In the genomic region with DNA sequence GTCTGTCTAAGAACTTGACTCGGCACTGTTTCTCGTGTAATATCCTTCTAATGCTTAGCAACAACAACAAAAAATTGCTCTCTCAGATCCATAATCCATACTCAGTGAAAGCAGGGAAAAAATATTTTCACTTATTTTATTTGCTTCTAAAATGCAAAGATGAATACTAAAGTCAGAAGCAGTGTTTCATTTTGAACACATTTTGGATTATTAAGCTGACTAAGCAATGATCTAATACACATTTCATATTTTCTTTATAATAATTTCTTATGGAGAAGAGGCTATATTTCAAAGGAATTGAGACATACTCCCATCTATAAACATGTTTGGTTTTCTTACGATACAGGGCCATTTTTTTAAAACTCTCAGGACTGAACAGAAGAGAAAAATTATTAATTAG, we compare ENCODE assay signal across 20 cellular contexts.
"Had no signal": no experiment of that assay in that cellular context is flagged by ENCODE, and none has a peak within 500 bp of the region (broad histone marks: within the 10 kb centered on the region; RNA-seq: fewer than 3 reads in every experiment).

No MANE protein-coding gene starts in this region.

- DNase-seq: activated CD4-positive, alpha-beta T cell treated with anti-CD3 and anti-CD28 coated beads for 36 hours; activated CD4-positive, alpha-beta T cell treated with anti-CD3 and anti-CD28 coated beads, Interleukin-2, amount 50 U/mL, for 4 hours; activated CD4-positive, CD25-positive, alpha-beta regulatory T cell; activated CD8-positive, alpha-beta memory T cell treated with anti-CD3 and anti-CD28 coated beads, Interleukin-2, amount 50 U/mL, for 4 hours; activated gamma-delta T cell treated with Interleukin-2 at 50 U/mL for 16 hours; activated naive CD4-positive, alpha-beta T cell treated with anti-CD3 and anti-CD28 coated beads, Interleukin-2, amount 50 U/mL, for 16 hours; activated T-cell treated with anti-CD3 and anti-CD28 coated beads, Interleukin-2, amount 50 U/mL, for 1 hour; aorta; effector memory CD8-positive, alpha-beta T cell; foreskin keratinocyte; naive thymus-derived CD8-positive, alpha-beta T cell; nucleus accumbens; stimulated activated CD4-positive, alpha-beta T cell treated with anti-CD3 and anti-CD28 coated beads, Interleukin-2, amount 100 ng/mL, for 48 hours; stimulated activated naive CD4-positive, alpha-beta T cell treated with Interleukin-2 at 50 U/mL for 16 hours had no signal

- H3K27me3 Mint-ChIP-seq: activated CD4-positive, alpha-beta T cell treated with anti-CD3 and anti-CD28 coated beads for 36 hours; brain; effector memory CD8-positive, alpha-beta T cell; naive thymus-derived CD8-positive, alpha-beta T cell had no signal

- H3K9me3 ChIP-seq: heart right ventricle, thoracic aorta had no signal

- H3K27ac ChIP-seq: coronary artery, foreskin keratinocyte, thoracic aorta had no signal

- H3K27me3 ChIP-seq: foreskin keratinocyte, heart right ventricle had no signal

- ATAC-seq: activated CD4-positive, alpha-beta T cell treated with anti-CD3 and anti-CD28 coated beads for 36 hours; effector memory CD8-positive, alpha-beta T cell; foreskin keratinocyte; naive thymus-derived CD8-positive, alpha-beta T cell had no signal

- H3K4me1 ChIP-seq: foreskin keratinocyte had no signal

- H3K27ac Mint-ChIP-seq: activated CD4-positive, alpha-beta T cell treated with anti-CD3 and anti-CD28 coated beads for 36 hours; activated T-helper 1 cell treated with anti-CD3 and anti-CD28 coated beads, Interleukin-12 subunit alpha, Interleukin-12 subunit beta, Interleukin-2, Interleukin-4 antibody, amounts not matched to agents 30 ng/mL and 10 ng/mL and 1 ng/mL, durations not matched to agents 14 hours and 24 hours and 36 hours had no signal

- H3K4me3 Mint-ChIP-seq: activated CD4-positive, alpha-beta T cell treated with anti-CD3 and anti-CD28 coated beads for 36 hours; activated T-helper 1 cell treated with anti-CD3 and anti-CD28 coated beads, Interleukin-12 subunit alpha, Interleukin-12 subunit beta, Interleukin-2, Interleukin-4 antibody, amounts not matched to agents 30 ng/mL and 10 ng/mL and 1 ng/mL, durations not matched to agents 14 hours and 24 hours and 36 hours; brain; effector memory CD8-positive, alpha-beta T cell; naive thymus-derived CD8-positive, alpha-beta T cell; neural crest cell had no signal

- H3K9me3 Mint-ChIP-seq: activated T-helper 1 cell treated with anti-CD3 and anti-CD28 coated beads, Interleukin-12 subunit alpha, Interleukin-12 subunit beta, Interleukin-2, Interleukin-4 antibody, amounts not matched to agents 30 ng/mL and 10 ng/mL and 1 ng/mL, durations not matched to agents 14 hours and 24 hours and 36 hours; brain; effector memory CD8-positive, alpha-beta T cell; naive thymus-derived CD8-positive, alpha-beta T cell; neural crest cell had no signal

- H3K4me3 ChIP-seq: coronary artery, heart right ventricle, thoracic aorta had no signal
